In the genomic region with DNA sequence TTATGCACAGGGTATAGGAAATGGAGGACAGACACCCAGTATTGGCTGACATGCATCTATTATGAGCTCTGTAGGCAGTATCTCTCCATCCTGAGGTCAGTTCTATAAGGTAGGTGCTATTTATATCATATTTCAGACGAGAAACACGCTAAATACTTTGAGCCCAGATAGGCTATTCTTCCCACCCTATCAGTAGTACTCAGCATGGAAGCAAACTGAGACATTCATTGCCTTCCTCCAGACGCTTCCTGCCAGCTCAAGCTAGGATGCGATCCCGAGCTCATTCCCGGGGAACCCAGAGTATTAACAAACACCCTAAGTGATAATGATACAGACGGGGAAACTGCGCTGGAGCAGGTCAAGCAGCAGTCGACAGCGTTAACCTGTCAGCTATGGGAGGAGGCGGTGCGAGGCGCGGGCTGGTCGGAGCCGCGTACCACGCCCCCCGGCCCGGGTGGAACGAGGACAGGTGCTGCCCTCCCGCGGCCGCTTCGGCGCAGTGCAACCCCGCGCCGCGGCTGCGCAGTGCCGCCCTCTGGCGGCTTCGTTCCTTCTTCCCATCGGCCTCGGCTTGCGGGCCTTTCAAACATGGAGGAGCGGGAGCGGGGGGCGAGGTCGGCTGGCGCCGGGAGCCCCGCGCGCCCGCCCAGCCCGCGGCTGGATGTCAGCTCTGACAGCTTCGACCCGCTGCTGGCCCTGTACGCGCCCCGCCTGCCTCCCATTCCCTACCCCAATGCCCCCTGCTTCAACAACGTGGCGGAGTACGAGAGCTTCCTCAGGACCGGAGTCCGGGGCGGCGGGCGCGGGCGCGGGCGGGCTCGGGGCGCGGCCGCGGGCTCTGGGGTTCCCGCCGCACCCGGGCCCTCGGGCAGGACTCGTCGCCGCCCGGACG, we compare ENCODE assay signal across 1 cellular context.
TF ChIP-seq lines count a peak whose summit lies in the region.

A gene (plus strand): TSS at position 550 of the 892 bp plus-strand sequence. CDS start 39 bp downstream, at position 589.

TF ChIP-seq in HepG2, 621 proteins besides CTCF, POLR2A, EP300 and RAD21 (continued from another document and continues in another):
- TF ChIP-seq ZNF615 (CRISPR knock-in tag; IDR thresholded peaks at IDR 0.05; ENCODE audit: borderline replicate concordance) (no peak), HNRNPUL1 (IDR thresholded peaks at IDR 0.05; ENCODE audit: low read depth, low read length) (no peak), NR1H2 (CRISPR knock-in tag; IDR thresholded peaks at IDR 0.05; ENCODE audit: borderline replicate concordance, low read depth) (no peak; the same call in 1 of the 2 replicates), KDM6A (CRISPR knock-in tag; IDR thresholded peaks at IDR 0.05; ENCODE audit: low read depth) (no peak), ETV6 (CRISPR knock-in tag; conservative IDR thresholded peaks at IDR 0.05) (peak; percentile 80; the same call in 1 of the 2 replicates), ZNF234 (CRISPR knock-in tag; conservative IDR thresholded peaks at IDR 0.05) (0 out of 2 replicates have a peak, but pooled peaks have one; percentile 61), SOX5 (CRISPR knock-in tag; IDR thresholded peaks at IDR 0.05; ENCODE audit: borderline replicate concordance) (peak; percentile 43; the same call in 1 of the 2 replicates), MTF1 (CRISPR knock-in tag; IDR thresholded peaks at IDR 0.05) (no peak), ZNF337 (CRISPR knock-in tag; IDR thresholded peaks at IDR 0.05; ENCODE audit: borderline replicate concordance, low read depth) (peak; percentile 42; the same call in 1 of the 2 replicates), ZNF205 (CRISPR knock-in tag; IDR thresholded peaks at IDR 0.05) (peak; percentile 87), AGO2 (optimal IDR thresholded peaks at IDR 0.05; ENCODE audit: low read depth, low read length) (peak; percentile 37), ZNF570 (CRISPR knock-in tag; IDR thresholded peaks at IDR 0.05; ENCODE audit: borderline replicate concordance) (no peak), ZNF777 (CRISPR knock-in tag; IDR thresholded peaks at IDR 0.05) (no peak; the same call in 1 of the 2 replicates), EED (CRISPR knock-in tag; IDR thresholded peaks at IDR 0.05) (no peak), ZNF644 (CRISPR knock-in tag; IDR thresholded peaks at IDR 0.05; ENCODE audit: low read depth) (no peak), ZNF543 (CRISPR knock-in tag; IDR thresholded peaks at IDR 0.05) (no peak), ZSCAN25 (CRISPR knock-in tag; IDR thresholded peaks at IDR 0.05) (no peak), ERF (CRISPR knock-in tag; IDR thresholded peaks at IDR 0.05) (peak; percentile 57; the same call in 1 of the 2 replicates), CBFB (CRISPR knock-in tag; IDR thresholded peaks at IDR 0.05) (peak; percentile 65; the same call in 1 of the 2 replicates), ZNF430 (CRISPR knock-in tag; IDR thresholded peaks at IDR 0.05) (no peak), ZNF10 (CRISPR knock-in tag; IDR thresholded peaks at IDR 0.05; ENCODE audit: borderline replicate concordance, low read depth) (no peak), MAFF (IDR thresholded peaks at IDR 0.05; ENCODE audit: low read depth, low read length) (no peak), JUN (CRISPR knock-in tag; IDR thresholded peaks at IDR 0.05) (no peak), ZNF124 (CRISPR knock-in tag; IDR thresholded peaks at IDR 0.05) (peak; percentile 67; the same call in 1 of the 2 replicates), ZBTB8A (CRISPR knock-in tag; IDR thresholded peaks at IDR 0.05; ENCODE audit: borderline replicate concordance, low read depth) (no peak), SALL2 (CRISPR knock-in tag; IDR thresholded peaks at IDR 0.05) (peak; percentile 16; the same call in 1 of the 2 replicates), ZNF329 (CRISPR knock-in tag; IDR thresholded peaks at IDR 0.05; ENCODE audit: low read depth) (no peak), TBL1XR1 (IDR thresholded peaks at IDR 0.05; ENCODE audit: borderline replicate concordance, low read length, partially characterized antibody) (no peak), SRF (IDR thresholded peaks at IDR 0.05; ENCODE audit: low read depth, low read length) (no peak; the same call in 1 of the 2 replicates), ZNF720 (CRISPR knock-in tag; IDR thresholded peaks at IDR 0.05) (no peak), FOXJ3 (CRISPR knock-in tag; IDR thresholded peaks at IDR 0.05; ENCODE audit: borderline replicate concordance) (no peak), ZNF343 (CRISPR knock-in tag; IDR thresholded peaks at IDR 0.05) (0 out of 2 replicates have a peak, but pooled peaks have one; percentile 22), NFYB (CRISPR knock-in tag; IDR thresholded peaks at IDR 0.05) (no peak), HOXA7 (CRISPR knock-in tag; IDR thresholded peaks at IDR 0.05) (no peak), NFATC3 (CRISPR knock-in tag; IDR thresholded peaks at IDR 0.05) (no peak), ZNF563 (CRISPR knock-in tag; IDR thresholded peaks at IDR 0.05) (peak; percentile 40; the same call in 1 of the 2 replicates), ZNF569 (CRISPR knock-in tag; IDR thresholded peaks at IDR 0.05; ENCODE audit: borderline replicate concordance) (no peak), PRPF4 (IDR thresholded peaks at IDR 0.05; ENCODE audit: low read depth, low read length, poor library complexity, severe bottlenecking) (no peak), ZNF354B (CRISPR knock-in tag; IDR thresholded peaks at IDR 0.05) (no peak), SNAI1 (CRISPR knock-in tag; IDR thresholded peaks at IDR 0.05; ENCODE audit: borderline replicate concordance) (no peak), RFXAP (CRISPR knock-in tag; IDR thresholded peaks at IDR 0.05; ENCODE audit: borderline replicate concordance) (peak; percentile 55; the same call in 1 of the 2 replicates)
- TF ChIP-seq, protein P1, sequence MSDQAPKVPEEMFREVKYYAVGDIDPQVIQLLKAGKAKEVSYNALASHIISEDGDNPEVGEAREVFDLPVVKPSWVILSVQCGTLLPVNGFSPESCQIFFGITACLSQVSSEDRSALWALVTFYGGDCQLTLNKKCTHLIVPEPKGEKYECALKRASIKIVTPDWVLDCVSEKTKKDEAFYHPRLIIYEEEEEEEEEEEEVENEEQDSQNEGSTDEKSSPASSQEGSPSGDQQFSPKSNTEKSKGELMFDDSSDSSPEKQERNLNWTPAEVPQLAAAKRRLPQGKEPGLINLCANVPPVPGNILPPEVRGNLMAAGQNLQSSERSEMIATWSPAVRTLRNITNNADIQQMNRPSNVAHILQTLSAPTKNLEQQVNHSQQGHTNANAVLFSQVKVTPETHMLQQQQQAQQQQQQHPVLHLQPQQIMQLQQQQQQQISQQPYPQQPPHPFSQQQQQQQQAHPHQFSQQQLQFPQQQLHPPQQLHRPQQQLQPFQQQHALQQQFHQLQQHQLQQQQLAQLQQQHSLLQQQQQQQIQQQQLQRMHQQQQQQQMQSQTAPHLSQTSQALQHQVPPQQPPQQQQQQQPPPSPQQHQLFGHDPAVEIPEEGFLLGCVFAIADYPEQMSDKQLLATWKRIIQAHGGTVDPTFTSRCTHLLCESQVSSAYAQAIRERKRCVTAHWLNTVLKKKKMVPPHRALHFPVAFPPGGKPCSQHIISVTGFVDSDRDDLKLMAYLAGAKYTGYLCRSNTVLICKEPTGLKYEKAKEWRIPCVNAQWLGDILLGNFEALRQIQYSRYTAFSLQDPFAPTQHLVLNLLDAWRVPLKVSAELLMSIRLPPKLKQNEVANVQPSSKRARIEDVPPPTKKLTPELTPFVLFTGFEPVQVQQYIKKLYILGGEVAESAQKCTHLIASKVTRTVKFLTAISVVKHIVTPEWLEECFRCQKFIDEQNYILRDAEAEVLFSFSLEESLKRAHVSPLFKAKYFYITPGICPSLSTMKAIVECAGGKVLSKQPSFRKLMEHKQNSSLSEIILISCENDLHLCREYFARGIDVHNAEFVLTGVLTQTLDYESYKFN (CRISPR knock-in tag; conservative IDR thresholded peaks at IDR 0.05): no peak
- TF ChIP-seq, protein P2, sequence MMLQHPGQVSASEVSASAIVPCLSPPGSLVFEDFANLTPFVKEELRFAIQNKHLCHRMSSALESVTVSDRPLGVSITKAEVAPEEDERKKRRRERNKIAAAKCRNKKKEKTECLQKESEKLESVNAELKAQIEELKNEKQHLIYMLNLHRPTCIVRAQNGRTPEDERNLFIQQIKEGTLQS (CRISPR knock-in tag; IDR thresholded peaks at IDR 0.05): no peak; the same call in 1 of the 2 replicates
- TF ChIP-seq, protein P3, sequence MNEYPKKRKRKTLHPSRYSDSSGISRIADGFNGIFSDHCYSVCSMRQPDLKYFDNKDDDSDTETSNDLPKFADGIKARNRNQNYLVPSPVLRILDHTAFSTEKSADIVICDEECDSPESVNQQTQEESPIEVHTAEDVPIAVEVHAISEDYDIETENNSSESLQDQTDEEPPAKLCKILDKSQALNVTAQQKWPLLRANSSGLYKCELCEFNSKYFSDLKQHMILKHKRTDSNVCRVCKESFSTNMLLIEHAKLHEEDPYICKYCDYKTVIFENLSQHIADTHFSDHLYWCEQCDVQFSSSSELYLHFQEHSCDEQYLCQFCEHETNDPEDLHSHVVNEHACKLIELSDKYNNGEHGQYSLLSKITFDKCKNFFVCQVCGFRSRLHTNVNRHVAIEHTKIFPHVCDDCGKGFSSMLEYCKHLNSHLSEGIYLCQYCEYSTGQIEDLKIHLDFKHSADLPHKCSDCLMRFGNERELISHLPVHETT (CRISPR knock-in tag; conservative IDR thresholded peaks at IDR 0.05): no peak
- TF ChIP-seq, protein P4, sequence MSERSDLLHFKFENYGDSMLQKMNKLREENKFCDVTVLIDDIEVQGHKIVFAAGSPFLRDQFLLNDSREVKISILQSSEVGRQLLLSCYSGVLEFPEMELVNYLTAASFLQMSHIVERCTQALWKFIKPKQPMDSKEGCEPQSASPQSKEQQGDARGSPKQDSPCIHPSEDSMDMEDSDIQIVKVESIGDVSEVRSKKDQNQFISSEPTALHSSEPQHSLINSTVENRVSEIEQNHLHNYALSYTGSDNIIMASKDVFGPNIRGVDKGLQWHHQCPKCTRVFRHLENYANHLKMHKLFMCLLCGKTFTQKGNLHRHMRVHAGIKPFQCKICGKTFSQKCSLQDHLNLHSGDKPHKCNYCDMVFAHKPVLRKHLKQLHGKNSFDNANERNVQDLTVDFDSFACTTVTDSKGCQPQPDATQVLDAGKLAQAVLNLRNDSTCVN (CRISPR knock-in tag; IDR thresholded peaks at IDR 0.05; ENCODE audit: borderline replicate concordance): 0 out of 2 replicates have a peak, but pooled peaks have one; percentile 44
- TF ChIP-seq, protein P5, sequence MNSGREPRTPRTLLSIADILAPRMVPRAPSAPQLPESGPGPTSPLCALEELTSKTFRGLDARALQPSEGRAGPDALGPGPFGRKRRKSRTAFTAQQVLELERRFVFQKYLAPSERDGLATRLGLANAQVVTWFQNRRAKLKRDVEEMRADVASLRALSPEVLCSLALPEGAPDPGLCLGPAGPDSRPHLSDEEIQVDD (CRISPR knock-in tag; IDR thresholded peaks at IDR 0.05; ENCODE audit: borderline replicate concordance): no peak
- TF ChIP-seq, protein P6, sequence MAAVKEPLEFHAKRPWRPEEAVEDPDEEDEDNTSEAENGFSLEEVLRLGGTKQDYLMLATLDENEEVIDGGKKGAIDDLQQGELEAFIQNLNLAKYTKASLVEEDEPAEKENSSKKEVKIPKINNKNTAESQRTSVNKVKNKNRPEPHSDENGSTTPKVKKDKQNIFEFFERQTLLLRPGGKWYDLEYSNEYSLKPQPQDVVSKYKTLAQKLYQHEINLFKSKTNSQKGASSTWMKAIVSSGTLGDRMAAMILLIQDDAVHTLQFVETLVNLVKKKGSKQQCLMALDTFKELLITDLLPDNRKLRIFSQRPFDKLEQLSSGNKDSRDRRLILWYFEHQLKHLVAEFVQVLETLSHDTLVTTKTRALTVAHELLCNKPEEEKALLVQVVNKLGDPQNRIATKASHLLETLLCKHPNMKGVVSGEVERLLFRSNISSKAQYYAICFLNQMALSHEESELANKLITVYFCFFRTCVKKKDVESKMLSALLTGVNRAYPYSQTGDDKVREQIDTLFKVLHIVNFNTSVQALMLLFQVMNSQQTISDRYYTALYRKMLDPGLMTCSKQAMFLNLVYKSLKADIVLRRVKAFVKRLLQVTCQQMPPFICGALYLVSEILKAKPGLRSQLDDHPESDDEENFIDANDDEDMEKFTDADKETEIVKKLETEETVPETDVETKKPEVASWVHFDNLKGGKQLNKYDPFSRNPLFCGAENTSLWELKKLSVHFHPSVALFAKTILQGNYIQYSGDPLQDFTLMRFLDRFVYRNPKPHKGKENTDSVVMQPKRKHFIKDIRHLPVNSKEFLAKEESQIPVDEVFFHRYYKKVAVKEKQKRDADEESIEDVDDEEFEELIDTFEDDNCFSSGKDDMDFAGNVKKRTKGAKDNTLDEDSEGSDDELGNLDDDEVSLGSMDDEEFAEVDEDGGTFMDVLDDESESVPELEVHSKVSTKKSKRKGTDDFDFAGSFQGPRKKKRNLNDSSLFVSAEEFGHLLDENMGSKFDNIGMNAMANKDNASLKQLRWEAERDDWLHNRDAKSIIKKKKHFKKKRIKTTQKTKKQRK (IDR thresholded peaks at IDR 0.05; ENCODE audit: low read length): no peak
- TF ChIP-seq, protein P7, sequence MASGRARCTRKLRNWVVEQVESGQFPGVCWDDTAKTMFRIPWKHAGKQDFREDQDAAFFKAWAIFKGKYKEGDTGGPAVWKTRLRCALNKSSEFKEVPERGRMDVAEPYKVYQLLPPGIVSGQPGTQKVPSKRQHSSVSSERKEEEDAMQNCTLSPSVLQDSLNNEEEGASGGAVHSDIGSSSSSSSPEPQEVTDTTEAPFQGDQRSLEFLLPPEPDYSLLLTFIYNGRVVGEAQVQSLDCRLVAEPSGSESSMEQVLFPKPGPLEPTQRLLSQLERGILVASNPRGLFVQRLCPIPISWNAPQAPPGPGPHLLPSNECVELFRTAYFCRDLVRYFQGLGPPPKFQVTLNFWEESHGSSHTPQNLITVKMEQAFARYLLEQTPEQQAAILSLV (CRISPR knock-in tag; IDR thresholded peaks at IDR 0.05; ENCODE audit: borderline replicate concordance): no peak; the same call in 1 of the 2 replicates
- TF ChIP-seq, protein P8, sequence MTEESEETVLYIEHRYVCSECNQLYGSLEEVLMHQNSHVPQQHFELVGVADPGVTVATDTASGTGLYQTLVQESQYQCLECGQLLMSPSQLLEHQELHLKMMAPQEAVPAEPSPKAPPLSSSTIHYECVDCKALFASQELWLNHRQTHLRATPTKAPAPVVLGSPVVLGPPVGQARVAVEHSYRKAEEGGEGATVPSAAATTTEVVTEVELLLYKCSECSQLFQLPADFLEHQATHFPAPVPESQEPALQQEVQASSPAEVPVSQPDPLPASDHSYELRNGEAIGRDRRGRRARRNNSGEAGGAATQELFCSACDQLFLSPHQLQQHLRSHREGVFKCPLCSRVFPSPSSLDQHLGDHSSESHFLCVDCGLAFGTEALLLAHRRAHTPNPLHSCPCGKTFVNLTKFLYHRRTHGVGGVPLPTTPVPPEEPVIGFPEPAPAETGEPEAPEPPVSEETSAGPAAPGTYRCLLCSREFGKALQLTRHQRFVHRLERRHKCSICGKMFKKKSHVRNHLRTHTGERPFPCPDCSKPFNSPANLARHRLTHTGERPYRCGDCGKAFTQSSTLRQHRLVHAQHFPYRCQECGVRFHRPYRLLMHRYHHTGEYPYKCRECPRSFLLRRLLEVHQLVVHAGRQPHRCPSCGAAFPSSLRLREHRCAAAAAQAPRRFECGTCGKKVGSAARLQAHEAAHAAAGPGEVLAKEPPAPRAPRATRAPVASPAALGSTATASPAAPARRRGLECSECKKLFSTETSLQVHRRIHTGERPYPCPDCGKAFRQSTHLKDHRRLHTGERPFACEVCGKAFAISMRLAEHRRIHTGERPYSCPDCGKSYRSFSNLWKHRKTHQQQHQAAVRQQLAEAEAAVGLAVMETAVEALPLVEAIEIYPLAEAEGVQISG (CRISPR knock-in tag; IDR thresholded peaks at IDR 0.05): peak; percentile 91
